Comparison of ENCODE assay signal across 2 cellular contexts in genomic region chr16:68722119-68723024, GRCh38.
TF ChIP-seq lines count a peak whose summit lies in the region.

No MANE protein-coding gene starts in this region.

TF ChIP-seq in HepG2, 621 proteins besides CTCF, POLR2A, EP300 and RAD21:
- no peak for TF ChIP-seq ZNF7 (CRISPR knock-in tag; IDR thresholded peaks at IDR 0.05)
- TF ChIP-seq ZNF24 (IDR thresholded peaks at IDR 0.05): 0 out of 2 replicates have a peak, but pooled peaks have one; percentile 68
TF ChIP-seq in HepG2: peak in this region for 1.

TF ChIP-seq in GM12878, 131 proteins besides CTCF, POLR2A, EP300 and RAD21:
- TF ChIP-seq SP1 (IDR thresholded peaks at IDR 0.05; ENCODE audit: low read depth, low read length) (no peak), ZNF24 (IDR thresholded peaks at IDR 0.05) (peak; percentile 89)
